ENCODE assay signal across 18 cellular contexts in genomic region chr19:10513223-10513622, GRCh38. TPM values are rescaled to one million over a fixed set of nuclear protein-coding genes. Genes with fewer than 3 reads are reported as not detected.
DNase-seq lines count a peak whose midpoint lies in the region; ATAC-seq and TF ChIP-seq lines count a peak whose summit lies in the region.
"Had no signal": no experiment of that assay in that cellular context is flagged by ENCODE, and none has a peak within 500 bp of the region (broad histone marks: within the 10 kb centered on the region; RNA-seq: fewer than 3 reads in every experiment).

No MANE protein-coding gene starts in this region.

- H3K4me1 ChIP-seq in PC-9 (replicated peaks; ENCODE audit: insufficient read depth) (peaks cover 33% of the 10 kb centered on the region; the same call in 1 of the 2 replicates), iPS-15b (ENCODE audit: control insufficient read depth, insufficient read depth, low read length) (no peaks in the 10 kb centered on the region)

- H3K79me2 ChIP-seq in PC-9 (ENCODE audit: low read depth) = no peaks in the 10 kb centered on the region

- ATAC-seq in omental fat pad (ENCODE audit: low FRiP score) (no peak), HG03095 (IDR thresholded peaks at IDR 0.05; ENCODE audit: unreplicated experiment) (no peak)
- ATAC-seq: stimulated activated naive B cell treated with anti-CD40 and anti-IgM and Interleukin-4, amounts not matched to agents 10 μg/mL and 1 μg/mL and 100 μg/mL, for 72 hours had no signal

- H2AFZ ChIP-seq in PC-9 = no peak overlapping the region

- H3K4me3 ChIP-seq in PC-9 (no peak overlapping the region), iPS-15b (ENCODE audit: low read depth, low read length) (peak overlapping the region; percentile 61)
- H3K4me3 ChIP-seq: smooth muscle cell, thyroid gland had no signal

- TF ChIP-seq CTCF in GM10266 (IDR thresholded peaks at IDR 0.05; ENCODE audit: control insufficient read depth, insufficient read depth, low read depth, missing control alignments) (no peak), PC-9 (conservative IDR thresholded peaks at IDR 0.05) (no peak), omental fat pad (IDR thresholded peaks at IDR 0.05) (no peak)

- no peaks in the 10 kb centered on the region for H3K9me2 ChIP-seq in PC-9 (ENCODE audit: insufficient read depth)
- H3K9me2 ChIP-seq: SK-N-SH had no signal

- CTCF ChIA-PET in PC-9 (lab: Charles Lee) = interaction anchor here (0.5 kb wide), 1 partner anchor 46 kb away, joined by 5 read pairs; no protein-coding TSS in a partner anchor

- no peaks in the 10 kb centered on the region for H4K20me1 ChIP-seq in PC-9 (ENCODE audit: insufficient read depth)

- POLR2A ChIA-PET in PC-9 (lab: Charles Lee; ENCODE audit: unreplicated experiment) = no interaction called here

- no peak overlapping the region for H3K27ac ChIP-seq in PC-9
- H3K27ac ChIP-seq: C4-2B, thyroid gland had no signal

- DNase-seq in GM10266 (ENCODE audit: extremely low spot score) (peak; percentile 18), PC-9 (no peak), omental fat pad (ENCODE audit: low spot score) (no peak)
- DNase-seq in activated CD8-positive, alpha-beta memory T cell treated with anti-CD3 and anti-CD28 coated beads, Interleukin-2, amount 50 U/mL, for 48 hours = no peak
- DNase-seq: activated gamma-delta T cell; NCI-H146; NCI-H2171; NCI-H526 treated with DMSO at 0.1 percent for 48 hours; retina; stimulated activated naive B cell treated with anti-CD40 and anti-IgM and Interleukin-4, amounts not matched to agents 10 μg/mL and 1 μg/mL and 100 μg/mL, for 72 hours; thyroid gland had no signal

- intact Hi-C loops in PC-9 (cut with micrococcal nuclease; ENCODE audit: unreplicated experiment) = no loop called here

- no peaks in the 10 kb centered on the region for H3K36me3 ChIP-seq in PC-9 (ENCODE audit: low read depth)
- no peaks in the 10 kb centered on the region for H3K36me3 ChIP-seq in iPS-15b (ENCODE audit: control insufficient read depth, insufficient read depth, low read length)
- H3K36me3 ChIP-seq: thyroid gland had no signal

- H3K27me3 ChIP-seq in PC-9 (ENCODE audit: insufficient read depth, low read depth) (no peaks in the 10 kb centered on the region), iPS-15b (ENCODE audit: control insufficient read depth, insufficient read depth, low read length) (peaks cover 62% of the 10 kb centered on the region)

- TSS peak; percentile 31 for BruUV-seq in PC-9 (replicated peaks; lab: Mats Ljungman, UMichigan)

- no peak overlapping the region for H3K4me2 ChIP-seq in PC-9
- H3K4me2 ChIP-seq: SK-N-SH had no signal

- H3F3A ChIP-seq in PC-9 (ENCODE audit: insufficient read depth, low read depth) = peaks cover 33% of the 10 kb centered on the region; the same call in 1 of the 2 replicates

- no peak overlapping the region for H3K9ac ChIP-seq in iPS-15b (ENCODE audit: low read depth, low read length)
- H3K9ac ChIP-seq: SK-N-SH had no signal

- H3K9me3 ChIP-seq in PC-9 (ENCODE audit: insufficient read depth, low read depth) (no peaks in the 10 kb centered on the region), iPS-15b (ENCODE audit: control insufficient read depth, insufficient read depth, low read length) (no peaks in the 10 kb centered on the region)
- H3K9me3 ChIP-seq: SK-N-SH, thyroid gland had no signal

RNA-seq across cellular contexts. Expression of gene S1PR5, which starts 4.0 kb away (rescaled TPM):
- total RNA-seq in PC-9 (2021) (7.9 and 9.5 TPM in 2 replicates), omental fat pad (under 1 TPM; 0.47 to 0.72 (median 0.56) TPM)
- total RNA-seq: RPMI7951; T-helper 2 cell treated with Interferon-gamma antibody and Interleukin-4, amounts not matched to agents 100 ng/mL and 5 ng/mL, for 36 hours had no signal

RNA-seq across cellular contexts. Expression of gene KEAP1, which starts 10.1 kb away (rescaled TPM):
- total RNA-seq in PC-9 (2021) (154 and 170 TPM in 2 replicates), omental fat pad (10 to 100 TPM; 53.2 to 65.6 (median 59.3) TPM)

RNA-seq across cellular contexts. Expression of gene ATG4D, which starts 30.5 kb away (rescaled TPM):
- total RNA-seq in PC-9 (2021) (33.1 and 40.2 TPM in 2 replicates), omental fat pad (10 to 100 TPM; 12.9 to 16.6 (median 15.4) TPM)

RNA-seq across cellular contexts. Expression of gene KRI1, which starts 52.6 kb away (rescaled TPM):
- total RNA-seq in PC-9 (2021) (24.5 and 27.0 TPM in 2 replicates), omental fat pad (10 to 100 TPM in 3 of 4 donors, 1 to 10 TPM in 1; 9.1 to 36.3 (median 16.3) TPM)

RNA-seq across cellular contexts. Expression of gene CDKN2D, which starts 55.6 kb away (rescaled TPM):
- total RNA-seq in PC-9 (2021) (8.3 and 10.1 TPM in 2 replicates), omental fat pad (10 to 100 TPM in 1 of 4 donors, 1 to 10 TPM in 3; 2.9 to 21.4 (median 7.5) TPM)
